Comparison of ENCODE assay signal across 26 cellular contexts in genomic region chr2:7676714-7677113, GRCh38.
"Had no signal": no experiment of that assay in that cellular context is flagged by ENCODE, and none has a peak within 500 bp of the region (broad histone marks: within the 10 kb centered on the region; RNA-seq: fewer than 3 reads in every experiment).

No MANE protein-coding gene starts in this region.

- ATAC-seq: heart right ventricle; left lung; lower lobe of right lung; pancreas; psoas muscle; stimulated activated naive B cell treated with anti-CD40 and anti-IgM and Interleukin-4, amounts not matched to agents 10 μg/mL and 1 μg/mL and 100 μg/mL, for 72 hours had no signal

- H3K27ac ChIP-seq: breast epithelium, epithelial cell of prostate, heart right ventricle, left lung, lower lobe of right lung, pancreas, psoas muscle, sigmoid colon, SK-N-MC, suprapubic skin, tibial artery had no signal

- H3K36me3 Mint-ChIP-seq: stimulated activated naive B cell treated with anti-CD40 and anti-IgM and Interleukin-4, amounts not matched to agents 10 μg/mL and 1 μg/mL and 100 μg/mL, for 72 hours had no signal

- H3K27ac Mint-ChIP-seq: activated naive CD4-positive, alpha-beta T cell treated with anti-CD3 and anti-CD28 coated beads, Interleukin-2, amount 10 ng/mL, durations not matched to agents 7 days and 5 days; stimulated activated naive B cell treated with anti-CD40 and anti-IgM and Interleukin-4, amounts not matched to agents 10 μg/mL and 1 μg/mL and 100 μg/mL, for 72 hours had no signal

- H3K4me3 ChIP-seq: breast epithelium, heart right ventricle, left lung, lower lobe of right lung, pancreas, psoas muscle, sigmoid colon, SK-N-MC, smooth muscle cell, suprapubic skin, tibial artery had no signal

- H3K4me1 ChIP-seq: breast epithelium, left lung, lower lobe of right lung, psoas muscle, suprapubic skin, tibial artery had no signal

- DNase-seq: activated CD4-positive, alpha-beta T cell treated with anti-CD3 and anti-CD28 coated beads, Interleukin-2, amount 50 U/mL, for 1 hour; activated gamma-delta T cell; activated naive CD4-positive, alpha-beta T cell treated with anti-CD3 and anti-CD28 coated beads, Interleukin-2, amount 10 ng/mL, durations not matched to agents 7 days and 5 days; dermis blood vessel endothelial cell; effector CD4-positive, alpha-beta T cell; foreskin fibroblast; heart right ventricle; left lung; lower lobe of right lung; mesenchymal stem cell; nucleus accumbens; pancreas; psoas muscle; sigmoid colon; stimulated activated CD4-positive, alpha-beta T cell treated with anti-CD3 and anti-CD28 coated beads, Interleukin-1b, Interleukin-23, amount 100 ng/mL, for 48 hours; stimulated activated CD4-positive, alpha-beta T cell treated with anti-CD3 and anti-CD28 coated beads, Interleukin-4, amount 100 ng/mL, for 4 hours; stimulated activated CD8-positive, alpha-beta memory T cell treated with anti-CD3 and anti-CD28 coated beads, Interleukin-4, amount 100 ng/mL, for 48 hours; stimulated activated naive B cell treated with anti-CD40 and anti-IgM and Interleukin-4, amounts not matched to agents 10 μg/mL and 1 μg/mL and 100 μg/mL, for 72 hours; tibial artery had no signal

- FAIRE-seq: islet of Langerhans, pancreas had no signal

- H3K4me2 ChIP-seq: smooth muscle cell had no signal

- H3K27me3 ChIP-seq: breast epithelium, heart right ventricle, left lung, pancreas, sigmoid colon, tibial artery had no signal

- H3K9me3 ChIP-seq: left lung, pancreas, psoas muscle, sigmoid colon, suprapubic skin had no signal

- H3K4me3 Mint-ChIP-seq: activated naive CD4-positive, alpha-beta T cell treated with anti-CD3 and anti-CD28 coated beads, Interleukin-2, amount 10 ng/mL, durations not matched to agents 7 days and 5 days; central memory CD8-positive, alpha-beta T cell; stimulated activated naive B cell treated with anti-CD40 and anti-IgM and Interleukin-4, amounts not matched to agents 10 μg/mL and 1 μg/mL and 100 μg/mL, for 72 hours had no signal

- H3K36me3 ChIP-seq: breast epithelium, heart right ventricle, left lung, lower lobe of right lung, pancreas, sigmoid colon, suprapubic skin, tibial artery had no signal

- H3K27me3 Mint-ChIP-seq: central memory CD8-positive, alpha-beta T cell had no signal

- H3K9me3 Mint-ChIP-seq: activated naive CD4-positive, alpha-beta T cell treated with anti-CD3 and anti-CD28 coated beads, Interleukin-2, amount 10 ng/mL, durations not matched to agents 7 days and 5 days; central memory CD8-positive, alpha-beta T cell had no signal
